ENCODE assay signal across 1 cellular context in the genomic region with DNA sequence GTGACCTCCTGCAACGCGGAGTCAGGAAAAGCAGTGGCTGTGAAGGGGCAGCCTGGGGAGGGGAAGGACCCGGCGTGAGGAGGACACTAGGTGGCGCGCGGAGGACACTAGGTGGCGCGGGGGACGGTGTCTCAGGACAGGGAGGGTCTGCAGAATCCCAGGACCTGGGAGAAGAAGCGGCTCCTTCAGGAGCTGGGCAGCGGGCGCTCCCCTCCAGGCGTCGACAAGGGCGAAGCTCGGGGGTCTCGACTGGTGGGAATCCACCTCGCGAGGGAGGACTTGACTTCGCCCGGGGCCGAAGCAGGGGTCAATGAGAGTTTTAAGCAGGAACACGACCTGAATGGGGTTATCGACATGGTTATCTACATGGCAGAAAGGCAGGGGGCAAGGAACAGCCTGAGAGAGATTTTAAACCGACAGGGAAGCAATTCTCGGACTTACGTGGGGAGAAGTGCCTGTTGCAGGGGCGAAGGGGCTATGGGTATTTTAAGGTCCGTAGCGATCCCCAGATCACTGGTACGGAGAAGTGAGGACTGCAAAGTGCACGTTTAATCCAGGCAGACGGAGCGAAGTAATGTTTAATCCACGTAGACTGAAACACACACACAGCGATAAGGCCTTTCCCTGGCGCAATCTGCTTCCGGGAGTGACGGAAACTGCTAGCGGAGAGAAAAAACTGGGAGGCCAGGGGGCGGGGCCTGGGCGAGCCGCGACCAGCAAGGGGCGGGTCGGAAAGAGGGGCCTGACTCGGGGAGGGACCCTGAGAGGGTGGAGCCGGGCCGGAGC.
TF ChIP-seq lines count a peak whose summit lies in the region.

TSS of gene ZNF616 (minus strand) at position 648 of the 786 bp plus-strand sequence. CDS start 9,426 bp downstream, outside the sequence.

TF ChIP-seq in HepG2, 621 proteins besides CTCF, POLR2A, EP300 and RAD21 (continued from another document and continues in another):
- 0 out of 2 replicates have a peak, but pooled peaks have one; percentile 31 for TF ChIP-seq ESRRA (CRISPR knock-in tag; IDR thresholded peaks at IDR 0.05; ENCODE audit: low read depth)
- TF ChIP-seq, protein P1, sequence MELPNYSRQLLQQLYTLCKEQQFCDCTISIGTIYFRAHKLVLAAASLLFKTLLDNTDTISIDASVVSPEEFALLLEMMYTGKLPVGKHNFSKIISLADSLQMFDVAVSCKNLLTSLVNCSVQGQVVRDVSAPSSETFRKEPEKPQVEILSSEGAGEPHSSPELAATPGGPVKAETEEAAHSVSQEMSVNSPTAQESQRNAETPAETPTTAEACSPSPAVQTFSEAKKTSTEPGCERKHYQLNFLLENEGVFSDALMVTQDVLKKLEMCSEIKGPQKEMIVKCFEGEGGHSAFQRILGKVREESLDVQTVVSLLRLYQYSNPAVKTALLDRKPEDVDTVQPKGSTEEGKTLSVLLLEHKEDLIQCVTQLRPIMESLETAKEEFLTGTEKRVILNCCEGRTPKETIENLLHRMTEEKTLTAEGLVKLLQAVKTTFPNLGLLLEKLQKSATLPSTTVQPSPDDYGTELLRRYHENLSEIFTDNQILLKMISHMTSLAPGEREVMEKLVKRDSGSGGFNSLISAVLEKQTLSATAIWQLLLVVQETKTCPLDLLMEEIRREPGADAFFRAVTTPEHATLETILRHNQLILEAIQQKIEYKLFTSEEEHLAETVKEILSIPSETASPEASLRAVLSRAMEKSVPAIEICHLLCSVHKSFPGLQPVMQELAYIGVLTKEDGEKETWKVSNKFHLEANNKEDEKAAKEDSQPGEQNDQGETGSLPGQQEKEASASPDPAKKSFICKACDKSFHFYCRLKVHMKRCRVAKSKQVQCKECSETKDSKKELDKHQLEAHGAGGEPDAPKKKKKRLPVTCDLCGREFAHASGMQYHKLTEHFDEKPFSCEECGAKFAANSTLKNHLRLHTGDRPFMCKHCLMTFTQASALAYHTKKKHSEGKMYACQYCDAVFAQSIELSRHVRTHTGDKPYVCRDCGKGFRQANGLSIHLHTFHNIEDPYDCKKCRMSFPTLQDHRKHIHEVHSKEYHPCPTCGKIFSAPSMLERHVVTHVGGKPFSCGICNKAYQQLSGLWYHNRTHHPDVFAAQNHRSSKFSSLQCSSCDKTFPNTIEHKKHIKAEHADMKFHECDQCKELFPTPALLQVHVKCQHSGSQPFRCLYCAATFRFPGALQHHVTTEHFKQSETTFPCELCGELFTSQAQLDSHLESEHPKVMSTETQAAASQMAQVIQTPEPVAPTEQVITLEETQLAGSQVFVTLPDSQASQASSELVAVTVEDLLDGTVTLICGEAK (IDR thresholded peaks at IDR 0.05): peak; percentile 74
- TF ChIP-seq, protein P1 (CRISPR knock-in tag; IDR thresholded peaks at IDR 0.05): no peak
- no peak; the same call in 1 of the 2 replicates for TF ChIP-seq RXRA (CRISPR knock-in tag; IDR thresholded peaks at IDR 0.05)
- TF ChIP-seq HNRNPH1 (optimal IDR thresholded peaks at IDR 0.05; ENCODE audit: low read depth, low read length): no peak
- no peak for TF ChIP-seq ZFP36 (IDR thresholded peaks at IDR 0.05; ENCODE audit: borderline replicate concordance, low read depth, low read length, partially characterized antibody)
- peak; percentile 11 for TF ChIP-seq ZNF18 (CRISPR knock-in tag; IDR thresholded peaks at IDR 0.05; ENCODE audit: insufficient replicate concordance)
- TF ChIP-seq ISL2 (CRISPR knock-in tag; IDR thresholded peaks at IDR 0.05): peak; percentile 57; the same call in 1 of the 2 replicates
- peak; percentile 57; the same call in 1 of the 2 replicates for TF ChIP-seq ZNF343 (CRISPR knock-in tag; IDR thresholded peaks at IDR 0.05)
- TF ChIP-seq, protein P2, sequence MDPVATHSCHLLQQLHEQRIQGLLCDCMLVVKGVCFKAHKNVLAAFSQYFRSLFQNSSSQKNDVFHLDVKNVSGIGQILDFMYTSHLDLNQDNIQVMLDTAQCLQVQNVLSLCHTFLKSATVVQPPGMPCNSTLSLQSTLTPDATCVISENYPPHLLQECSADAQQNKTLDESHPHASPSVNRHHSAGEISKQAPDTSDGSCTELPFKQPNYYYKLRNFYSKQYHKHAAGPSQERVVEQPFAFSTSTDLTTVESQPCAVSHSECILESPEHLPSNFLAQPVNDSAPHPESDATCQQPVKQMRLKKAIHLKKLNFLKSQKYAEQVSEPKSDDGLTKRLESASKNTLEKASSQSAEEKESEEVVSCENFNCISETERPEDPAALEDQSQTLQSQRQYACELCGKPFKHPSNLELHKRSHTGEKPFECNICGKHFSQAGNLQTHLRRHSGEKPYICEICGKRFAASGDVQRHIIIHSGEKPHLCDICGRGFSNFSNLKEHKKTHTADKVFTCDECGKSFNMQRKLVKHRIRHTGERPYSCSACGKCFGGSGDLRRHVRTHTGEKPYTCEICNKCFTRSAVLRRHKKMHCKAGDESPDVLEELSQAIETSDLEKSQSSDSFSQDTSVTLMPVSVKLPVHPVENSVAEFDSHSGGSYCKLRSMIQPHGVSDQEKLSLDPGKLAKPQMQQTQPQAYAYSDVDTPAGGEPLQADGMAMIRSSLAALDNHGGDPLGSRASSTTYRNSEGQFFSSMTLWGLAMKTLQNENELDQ (CRISPR knock-in tag; IDR thresholded peaks at IDR 0.05; ENCODE audit: borderline replicate concordance): 0 out of 2 replicates have a peak, but pooled peaks have one; percentile 23
- no peak for TF ChIP-seq CENPX (CRISPR knock-in tag; IDR thresholded peaks at IDR 0.05)
- no peak for TF ChIP-seq ZNF503 (CRISPR knock-in tag; IDR thresholded peaks at IDR 0.05)
- TF ChIP-seq KLF6 (CRISPR knock-in tag; IDR thresholded peaks at IDR 0.05): no peak
- no peak; the same call in 1 of the 2 replicates for TF ChIP-seq HIVEP1 (CRISPR knock-in tag; IDR thresholded peaks at IDR 0.05)
- TF ChIP-seq, protein P3, sequence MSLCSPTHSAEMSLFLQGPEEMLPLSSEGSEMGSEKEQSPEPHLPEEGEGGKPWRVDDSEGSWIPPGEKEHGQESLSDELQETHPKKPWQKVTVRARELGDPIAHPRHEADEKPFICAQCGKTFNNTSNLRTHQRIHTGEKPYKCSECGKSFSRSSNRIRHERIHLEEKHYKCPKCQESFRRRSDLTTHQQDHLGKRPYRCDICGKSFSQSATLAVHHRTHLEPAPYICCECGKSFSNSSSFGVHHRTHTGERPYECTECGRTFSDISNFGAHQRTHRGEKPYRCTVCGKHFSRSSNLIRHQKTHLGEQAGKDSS (CRISPR knock-in tag; IDR thresholded peaks at IDR 0.05; ENCODE audit: borderline replicate concordance, low read depth): peak; percentile 84; the same call in 1 of the 2 replicates
- no peak for TF ChIP-seq ZNF720 (CRISPR knock-in tag; IDR thresholded peaks at IDR 0.05)
- TF ChIP-seq STAT5B (CRISPR knock-in tag; IDR thresholded peaks at IDR 0.05): no peak
- TF ChIP-seq HOXA9 (CRISPR knock-in tag; IDR thresholded peaks at IDR 0.05; ENCODE audit: borderline replicate concordance): no peak
- TF ChIP-seq ZHX2 (IDR thresholded peaks at IDR 0.05; ENCODE audit: low read depth): no peak
- no peak for TF ChIP-seq ZHX2 (CRISPR knock-in tag; IDR thresholded peaks at IDR 0.05; ENCODE audit: borderline replicate concordance)
- TF ChIP-seq RFX3 (CRISPR knock-in tag; IDR thresholded peaks at IDR 0.05): no peak
